21 cellular contexts compared by ENCODE assay signal in the genomic region with DNA sequence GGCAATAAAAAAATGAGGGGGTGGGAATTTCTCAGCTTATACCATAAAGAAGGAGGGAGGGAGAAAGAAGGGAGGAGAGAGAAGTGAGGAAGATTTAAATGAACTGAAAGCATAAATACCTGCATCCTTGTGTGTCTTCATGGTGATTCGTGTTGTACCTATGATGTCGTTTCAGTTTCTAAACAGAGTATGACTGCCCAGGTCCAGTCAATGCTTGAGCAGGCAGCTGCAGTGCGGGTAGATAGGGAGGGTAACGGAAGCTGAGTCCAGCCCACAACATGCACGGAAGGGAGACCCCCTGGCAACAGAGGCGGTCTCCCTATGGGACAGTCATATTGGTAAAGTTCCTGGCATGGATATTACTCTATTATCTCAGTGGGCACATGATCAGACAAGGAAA.
"Had no signal": no experiment of that assay in that cellular context is flagged by ENCODE, and none has a peak within 500 bp of the region (broad histone marks: within the 10 kb centered on the region; RNA-seq: fewer than 3 reads in every experiment).

No MANE protein-coding gene starts in this region.

- DNase-seq: activated CD4-positive, alpha-beta T cell treated with anti-CD3 and anti-CD28 coated beads for 1 hour; activated CD8-positive, alpha-beta memory T cell treated with anti-CD3 and anti-CD28 coated beads for 24 hours; activated CD8-positive, alpha-beta memory T cell treated with anti-CD3 and anti-CD28 coated beads, Interleukin-2, amount 50 U/mL, for 48 hours; activated effector memory CD4-positive, alpha-beta T cell treated with anti-CD3 and anti-CD28 coated beads, Interleukin-2, amount 50 U/mL, for 16 hours; activated naive CD4-positive, alpha-beta T cell treated with anti-CD3 and anti-CD28 coated beads, Interleukin-2, amount 50 U/mL, for 16 hours; activated T-cell treated with anti-CD3 and anti-CD28 coated beads, Interleukin-2, amount 50 U/mL, for 48 hours; colonic mucosa; gastrocnemius medialis; heart left ventricle; left ventricle myocardium inferior; mammary epithelial cell; midbrain; nephron progenitor cell; occipital lobe; retina; spleen; stimulated activated CD4-positive, alpha-beta T cell treated with anti-CD3 and anti-CD28 coated beads, Interleukin-4, amount 100 ng/mL, for 4 hours; testis; WERI-Rb-1 had no signal

- H3K36me3 ChIP-seq: colonic mucosa, gastrocnemius medialis, WERI-Rb-1 had no signal

- H3K27ac ChIP-seq: ascending aorta, colonic mucosa, gastrocnemius medialis, heart left ventricle, left ventricle myocardium inferior, spleen, testis, WERI-Rb-1 had no signal

- H3K4me1 ChIP-seq: ascending aorta, colonic mucosa, gastrocnemius medialis, left ventricle myocardium inferior, testis had no signal

- H3K27me3 ChIP-seq: ascending aorta, colonic mucosa, gastrocnemius medialis, heart left ventricle, spleen, testis had no signal

- H3K9me3 ChIP-seq: ascending aorta, colonic mucosa, gastrocnemius medialis, heart left ventricle, left ventricle myocardium inferior, spleen, testis had no signal

- ATAC-seq: gastrocnemius medialis; heart left ventricle; stimulated activated memory B cell treated with anti-CD40 and anti-IgM and Interleukin-4, amounts not matched to agents 10 μg/mL and 1 μg/mL and 100 μg/mL, for 72 hours had no signal

- H3K4me3 ChIP-seq: ascending aorta, colonic mucosa, gastrocnemius medialis, heart left ventricle, left ventricle myocardium inferior, spleen, testis had no signal
